8 cellular contexts compared by ENCODE assay signal in genomic region chr20:62936996-62937352, GRCh38. TPM values are rescaled to one million over a fixed set of nuclear protein-coding genes. Genes with fewer than 3 reads are reported as not detected.
DNase-seq lines count a peak whose midpoint lies in the region; ATAC-seq and TF ChIP-seq lines count a peak whose summit lies in the region.

No MANE protein-coding gene starts in this region.

- no peaks in the 10 kb centered on the region for H3K27me3 Mint-ChIP-seq in activated CD4-positive, alpha-beta T cell treated with anti-CD3 and anti-CD28 coated beads, Interleukin-2, amount 10 ng/mL, durations not matched to agents 7 days and 5 days

- no peaks in the 10 kb centered on the region for H3K27me3 ChIP-seq in prostate gland (replicated peaks; ENCODE audit: insufficient read depth)

- ATAC-seq in SK-N-SH treated with all-trans-retinoic acid at 6 μM for 48 hours, result peak; percentile 40
- no peak for ATAC-seq in HG03520 (IDR thresholded peaks at IDR 0.05; ENCODE audit: unreplicated experiment)

- POLR2A ChIA-PET in activated CD4-positive, alpha-beta T cell treated with anti-CD3 and anti-CD28 coated beads, Interleukin-2, amount 10 ng/mL, durations not matched to agents 7 days and 5 days (lab: Charles Lee), result interaction anchor here (0.7 to 1.5 kb wide), 2 partner anchors 9 to 19 kb away, joined by 3 read pairs; no protein-coding TSS in a partner anchor

- TF ChIP-seq CTCF in prostate gland (IDR thresholded peaks at IDR 0.05), result no peak

- intact Hi-C loops in prostate gland (cut with DNase I), result no loop called here

- peak overlapping the region; percentile 84 to 95 for H3K27ac ChIP-seq in prostate gland
- no peak overlapping the region for H3K27ac ChIP-seq in caudate nucleus (ENCODE audit: low read depth, low read length)

- 1% methylated on average over 18 of the region's 18 CpGs for WGBS in prostate gland

- peaks cover 37% of the 10 kb centered on the region for H3K4me1 Mint-ChIP-seq in activated CD4-positive, alpha-beta T cell treated with anti-CD3 and anti-CD28 coated beads, Interleukin-2, amount 10 ng/mL, durations not matched to agents 7 days and 5 days

- peak overlapping the region; percentile 88 for H3K27ac Mint-ChIP-seq in activated CD4-positive, alpha-beta T cell treated with anti-CD3 and anti-CD28 coated beads, Interleukin-2, amount 10 ng/mL, durations not matched to agents 7 days and 5 days

- H3K36me3 Mint-ChIP-seq in activated CD4-positive, alpha-beta T cell treated with anti-CD3 and anti-CD28 coated beads, Interleukin-2, amount 10 ng/mL, durations not matched to agents 7 days and 5 days (ENCODE audit: low read depth), result peaks cover 21% of the 10 kb centered on the region

- H3K9me3 ChIP-seq in prostate gland, result no peaks in the 10 kb centered on the region

- peaks cover 22% of the 10 kb centered on the region for H3K4me1 ChIP-seq in prostate gland (replicated peaks)

- H3K4me3 ChIP-seq in prostate gland, result peak overlapping the region; percentile 71 to 94

- H3K36me3 ChIP-seq in prostate gland, result no peaks in the 10 kb centered on the region

- no peak overlapping the region for H3K4me3 Mint-ChIP-seq in activated CD4-positive, alpha-beta T cell treated with anti-CD3 and anti-CD28 coated beads, Interleukin-2, amount 10 ng/mL, durations not matched to agents 7 days and 5 days

- no peaks in the 10 kb centered on the region for H3K9me3 Mint-ChIP-seq in activated CD4-positive, alpha-beta T cell treated with anti-CD3 and anti-CD28 coated beads, Interleukin-2, amount 10 ng/mL, durations not matched to agents 7 days and 5 days

- CTCF ChIA-PET in activated CD4-positive, alpha-beta T cell treated with anti-CD3 and anti-CD28 coated beads, Interleukin-2, amount 10 ng/mL, durations not matched to agents 7 days and 5 days (lab: Charles Lee), result interaction anchor here (0.9 to 4.0 kb wide), 8 partner anchors 11 to 286 kb away, joined by 3 to 26 read pairs (median 4); partner anchors contain the start of gene DIDO1

- no peak for TF ChIP-seq POLR2A in prostate gland (IDR thresholded peaks at IDR 0.05)

- no peak for DNase-seq in activated CD4-positive, alpha-beta T cell treated with anti-CD3 and anti-CD28 coated beads, Interleukin-2, amount 10 ng/mL, durations not matched to agents 7 days and 5 days
- no peak for DNase-seq in activated CD4-positive, alpha-beta T cell treated with anti-CD3 and anti-CD28 coated beads, Interleukin-2, amount 50 U/mL, for 1 hour
- DNase-seq in fibroblast of peridontal ligament (ENCODE audit: extremely low read depth), result peak; percentile 61
- DNase-seq in prostate gland (ENCODE audit: low spot score), result no peak
- DNase-seq in caudate nucleus (lab: John Stamatoyannopoulos, UW), result no peak
- no peak for DNase-seq in GM19240 (ENCODE audit: insufficient read length, low spot score)

TF ChIP-seq in SK-N-SH treated with all-trans-retinoic acid at 6 μM for 48 hours, 23 proteins besides CTCF, POLR2A, EP300 and RAD21:
- TF ChIP-seq TCF4 (CRISPR knock-in tag; IDR thresholded peaks at IDR 0.05; ENCODE audit: borderline replicate concordance) (no peak), ESRRG (CRISPR knock-in tag; IDR thresholded peaks at IDR 0.05) (no peak), TOX (CRISPR knock-in tag; IDR thresholded peaks at IDR 0.05; ENCODE audit: borderline replicate concordance) (no peak), PPARA (CRISPR knock-in tag; IDR thresholded peaks at IDR 0.05; ENCODE audit: borderline replicate concordance) (no peak), ISL1 (CRISPR knock-in tag; IDR thresholded peaks at IDR 0.05) (no peak), ZNF70 (CRISPR knock-in tag; IDR thresholded peaks at IDR 0.05) (no peak), BACH2 (CRISPR knock-in tag; IDR thresholded peaks at IDR 0.05; ENCODE audit: borderline replicate concordance) (no peak), ARNTL (CRISPR knock-in tag; IDR thresholded peaks at IDR 0.05; ENCODE audit: borderline replicate concordance, low read depth) (no peak), GLIS3 (CRISPR knock-in tag; IDR thresholded peaks at IDR 0.05) (no peak), CREB5 (CRISPR knock-in tag; IDR thresholded peaks at IDR 0.05; ENCODE audit: low read depth) (no peak), POU6F1 (CRISPR knock-in tag; IDR thresholded peaks at IDR 0.05; ENCODE audit: borderline replicate concordance, low read depth) (no peak), OSR1 (CRISPR knock-in tag; IDR thresholded peaks at IDR 0.05) (no peak), ZFP30 (CRISPR knock-in tag; IDR thresholded peaks at IDR 0.05) (no peak), CSRNP3 (CRISPR knock-in tag; IDR thresholded peaks at IDR 0.05) (no peak), ZFP3 (CRISPR knock-in tag; IDR thresholded peaks at IDR 0.05) (no peak)

RNA-seq across cellular contexts. Expression of gene GID8, which starts 1.0 kb away (rescaled TPM):
- total RNA-seq in activated CD4-positive, alpha-beta T cell treated with anti-CD3 and anti-CD28 coated beads, Interleukin-2, amount 10 ng/mL, durations not matched to agents 7 days and 5 days, result 10 to 100 TPM; 32.5 to 35.1 TPM
- 10 to 100 TPM; 38.7 to 42.7 TPM for total RNA-seq in prostate gland

RNA-seq across cellular contexts. Expression of gene DIDO1, which starts 10.7 kb away (rescaled TPM):
- 10 to 100 TPM; 78.3 to 79.4 TPM for total RNA-seq in activated CD4-positive, alpha-beta T cell treated with anti-CD3 and anti-CD28 coated beads, Interleukin-2, amount 10 ng/mL, durations not matched to agents 7 days and 5 days
- total RNA-seq in prostate gland, result 10 to 100 TPM; 68.5 to 75.9 TPM

RNA-seq across cellular contexts. Expression of gene SLC17A9, which starts 15.5 kb away (rescaled TPM):
- 10 to 100 TPM; 11.6 to 12.6 TPM for total RNA-seq in activated CD4-positive, alpha-beta T cell treated with anti-CD3 and anti-CD28 coated beads, Interleukin-2, amount 10 ng/mL, durations not matched to agents 7 days and 5 days
- total RNA-seq in prostate gland, result 1 to 10 TPM in 1 of 2 donors, under 1 TPM in 1; 0.41 to 3.5 TPM
